Comparison of ENCODE assay signal across 8 cellular contexts in genomic region chr20:51456511-51457280, GRCh38.
DNase-seq lines count a peak whose midpoint lies in the region; ATAC-seq and TF ChIP-seq lines count a peak whose summit lies in the region.

No MANE protein-coding gene starts in this region.

- TF ChIP-seq CTCF in brain microvascular endothelial cell (IDR thresholded peaks at IDR 0.05; ENCODE audit: low read depth, low read length, missing control alignments) (no peak), MM.1S (IDR thresholded peaks at IDR 0.05; ENCODE audit: low read length) (no peak)

- peak overlapping the region; percentile 15 for H3K4me3 ChIP-seq in brain microvascular endothelial cell (ENCODE audit: low read depth, low read length)
- no peak overlapping the region for H3K4me3 ChIP-seq in MM.1S (ENCODE audit: low read length)

- H3K4me1 ChIP-seq in MM.1S (ENCODE audit: low read length), result no peaks in the 10 kb centered on the region

- no peaks in the 10 kb centered on the region for H3K9me2 ChIP-seq in MM.1S (replicated peaks; ENCODE audit: insufficient read depth, low read length)

- no peaks in the 10 kb centered on the region for H3F3A ChIP-seq in MM.1S (ENCODE audit: insufficient read depth, low read length)

- H3K79me2 ChIP-seq in MM.1S (ENCODE audit: low read length), result no peaks in the 10 kb centered on the region

- no peak overlapping the region for H3K9ac ChIP-seq in MM.1S (ENCODE audit: low read length)

- H3K36me3 ChIP-seq in brain microvascular endothelial cell (replicated peaks) (no peaks in the 10 kb centered on the region), MM.1S (replicated peaks; ENCODE audit: insufficient read depth, low read length) (no peaks in the 10 kb centered on the region)

- H3K27ac ChIP-seq in brain microvascular endothelial cell (peak overlapping the region; percentile 58), MM.1S (ENCODE audit: low read length) (no peak overlapping the region)

- intact Hi-C loops in sciatic nerve (cut with DNase I), result no loop called here

- no peaks in the 10 kb centered on the region for H4K20me1 ChIP-seq in MM.1S (ENCODE audit: insufficient read depth, low read length)

- DNase-seq in GOT3 (lab: John Stamatoyannopoulos, UW), result peak; percentile 97
- peak; percentile 76 for DNase-seq in NCI-H510A (lab: John Stamatoyannopoulos, UW)
- DNase-seq in brain microvascular endothelial cell, result peak; percentile 94
- peak; percentile 77 for DNase-seq in iPS-NIHi11 (ENCODE audit: low spot score)
- DNase-seq in sciatic nerve (ENCODE audit: low spot score), result peak; percentile 98
- DNase-seq in MM.1S, result no peak

- no peaks in the 10 kb centered on the region for H3K27me3 ChIP-seq in brain microvascular endothelial cell (replicated peaks)
- no peaks in the 10 kb centered on the region for H3K27me3 ChIP-seq in MM.1S (replicated peaks; ENCODE audit: insufficient read depth, low read length)

- H2AFZ ChIP-seq in MM.1S (ENCODE audit: low read length), result no peak overlapping the region

- H3K9me3 ChIP-seq in MM.1S (replicated peaks; ENCODE audit: insufficient read depth, low read length), result no peaks in the 10 kb centered on the region

- H3K4me2 ChIP-seq in MM.1S (ENCODE audit: low read depth, low read length), result no peak overlapping the region

- in situ Hi-C loops in brain microvascular endothelial cell (cut with HindIII; ENCODE audit: low pct_ligation_motif_present, low sequenced_read_pairs), result no loop called here

- peak; percentile 98 for ATAC-seq in sciatic nerve
- ATAC-seq in GM19351 (IDR thresholded peaks at IDR 0.05; ENCODE audit: unreplicated experiment), result no peak
- no peak for ATAC-seq in GM18511 (IDR thresholded peaks at IDR 0.05; ENCODE audit: unreplicated experiment)
